ENCODE assay signal across 8 cellular contexts in the genomic region with DNA sequence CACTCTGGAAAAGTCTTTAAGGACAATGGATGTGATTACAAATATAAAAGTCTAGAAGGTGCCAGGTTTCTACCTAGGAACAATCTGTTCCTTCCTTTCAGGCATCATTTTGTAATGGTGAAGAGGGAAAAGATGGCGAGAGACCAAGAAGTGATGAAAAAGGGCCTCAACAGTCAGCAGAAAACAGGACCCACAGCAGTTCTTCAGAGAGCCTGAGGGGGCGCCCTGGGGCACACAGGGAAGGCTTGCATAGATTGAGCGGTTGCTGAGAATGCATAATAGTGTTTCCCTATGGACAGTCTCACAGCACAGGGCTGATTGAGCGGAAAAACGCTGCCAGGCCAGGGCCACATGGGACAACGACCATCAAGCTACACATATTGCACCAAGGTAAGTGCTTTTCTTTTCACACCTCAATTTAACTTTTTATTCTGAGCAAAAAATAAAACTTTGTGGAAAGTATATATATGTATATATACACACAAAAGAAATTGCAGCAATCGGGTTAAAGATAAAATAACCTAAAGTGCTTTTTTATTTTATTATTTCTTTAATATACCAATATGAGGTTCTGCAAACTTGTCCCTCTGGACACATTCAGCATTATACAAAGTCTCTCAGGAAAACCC. TPM values are rescaled to one million over a fixed set of nuclear protein-coding genes. Genes with fewer than 3 reads are reported as not detected.
DNase-seq lines count a peak whose midpoint lies in the region; ATAC-seq, FAIRE-seq and TF ChIP-seq lines count a peak whose summit lies in the region.

No MANE protein-coding gene starts in this region.

- H4K20me1 ChIP-seq in smooth muscle cell (ENCODE audit: low read depth): peaks cover 25% of the 10 kb centered on the region

- H3K27ac ChIP-seq in A549 (peak overlapping the region; percentile 36 to 48; a peak in 2 of 6 replicates), angular gyrus (ENCODE audit: low read depth, low read length) (peak overlapping the region; percentile 32), right cardiac atrium (ENCODE audit: low read length) (no peak overlapping the region), smooth muscle cell (ENCODE audit: low read depth) (no peak overlapping the region)

- DNase-seq in A549 (ENCODE audit: low read depth in 1 of 2, low spot score in 1 of 2) (peak; percentile 48 to 85), NCI-H2029 treated with DMSO at 0.1 percent for 48 hours (lab: John Stamatoyannopoulos, UW) (peak; percentile 91), T-helper 22 cell (ENCODE audit: low read depth) (peak; percentile 38), right cardiac atrium (peak; percentile 58 to 79 (median 73)), smooth muscle cell (lab: John Stamatoyannopoulos, UW; ENCODE audit: unreplicated experiment) (no peak)

- peak; percentile 61 for TF ChIP-seq CTCF in A549 (IDR thresholded peaks at IDR 0.05)
- TF ChIP-seq CTCF in smooth muscle cell (IDR thresholded peaks at IDR 0.05; ENCODE audit: borderline replicate concordance, insufficient read depth, poor library complexity, severe bottlenecking): peak; percentile 73

- no peak overlapping the region for H3K9ac ChIP-seq in smooth muscle cell (ENCODE audit: low read depth)

- CTCF ChIA-PET in A549 (lab: Yijun Ruan, JAX): no interaction called here

- no peak for TF ChIP-seq POLR2A in A549 (IDR thresholded peaks at IDR 0.05; ENCODE audit: low read length)

- no peak for FAIRE-seq in A549 (lab: Jason Lieb, UNC)

- no peak overlapping the region for H2AFZ ChIP-seq in smooth muscle cell (ENCODE audit: low read depth)

- H3K27me3 ChIP-seq in right cardiac atrium (ENCODE audit: control insufficient read depth, insufficient read depth): no peaks in the 10 kb centered on the region
- H3K27me3 ChIP-seq in smooth muscle cell (ENCODE audit: low read depth): no peaks in the 10 kb centered on the region

- TF ChIP-seq RAD21 in A549 (conservative IDR thresholded peaks at IDR 0.05 in 1 of 2, IDR thresholded peaks at IDR 0.05 in 1 of 2): peak in 1 of 2 experiments; percentile 45; a peak in 3 of 5 replicates

- H3K4me1 ChIP-seq in A549 (peaks cover 32% of the 10 kb centered on the region; the same call in 2 of the 3 replicates), right cardiac atrium (ENCODE audit: control insufficient read depth, insufficient read depth, low read length) (peaks cover 8% of the 10 kb centered on the region), smooth muscle cell (ENCODE audit: low read depth) (peaks cover 15% of the 10 kb centered on the region)

- intact Hi-C loops in right cardiac atrium (cut with DNase I): loop anchor here in 1 of 4 donors (5.0 kb wide), 1 partner anchor 46 kb away; a partner anchor contains a TSS

- peak; percentile 8 to 59; a peak in 3 of 6 replicates for ATAC-seq in A549
- ATAC-seq in GM18868 (IDR thresholded peaks at IDR 0.05; ENCODE audit: unreplicated experiment): peak; percentile 30
- no peak for ATAC-seq in right cardiac atrium
- ATAC-seq in GM18858 (IDR thresholded peaks at IDR 0.05; ENCODE audit: unreplicated experiment): no peak

- no peak for TF ChIP-seq EP300 in A549 (IDR thresholded peaks at IDR 0.05)

- H3K4me2 ChIP-seq in A549: no peak overlapping the region; the same call in 2 of the 3 replicates
- no peak overlapping the region for H3K4me2 ChIP-seq in smooth muscle cell

- H3K9me3 ChIP-seq in A549 (no peaks in the 10 kb centered on the region), right cardiac atrium (ENCODE audit: control insufficient read depth, low read length) (no peaks in the 10 kb centered on the region), smooth muscle cell (replicated peaks; ENCODE audit: low read depth) (no peaks in the 10 kb centered on the region)

- POLR2A ChIA-PET in A549 (lab: Yijun Ruan, JAX): no interaction called here

- H3K79me2 ChIP-seq in smooth muscle cell (ENCODE audit: low read depth): peaks cover 20% of the 10 kb centered on the region

- H3K4me3 ChIP-seq in A549: no peak overlapping the region
- no peak overlapping the region for H3K4me3 ChIP-seq in right cardiac atrium (ENCODE audit: low read length)
- H3K4me3 ChIP-seq in smooth muscle cell: no peak overlapping the region

- peaks cover 4% of the 10 kb centered on the region for H3K36me3 ChIP-seq in smooth muscle cell (ENCODE audit: low read depth)

- 25% methylated on average over 7 of the region's 7 CpGs for WGBS in A549 (ENCODE audit: missing lambda C conversion rate)
- WGBS in right cardiac atrium: 29% methylated on average over 7 of the region's 7 CpGs
- 34% methylated on average over 7 of the region's 7 CpGs for WGBS in smooth muscle cell (ENCODE audit: low lambda C conversion rate)

- peaks cover 11% of the 10 kb centered on the region for H3F3A ChIP-seq in smooth muscle cell (ENCODE audit: low read depth)

TF ChIP-seq in A549, 52 proteins besides CTCF, POLR2A, EP300 and RAD21:
- TF ChIP-seq MAFK (IDR thresholded peaks at IDR 0.05; ENCODE audit: partially characterized antibody) (peak; percentile 92), CHD4 (IDR thresholded peaks at IDR 0.05; ENCODE audit: borderline replicate concordance) (no peak)

RNA-seq across cellular contexts. Expression of a gene that starts 3.1 kb away (rescaled TPM):
- polyA plus RNA-seq in A549 (2011; rRNA removed): 21.0 and 21.7 TPM in 2 replicates
- polyA plus RNA-seq in A549 (2012; cell fraction: cytosol; rRNA removed): 24.3 and 29.0 TPM in 2 replicates
- 17.5 and 17.9 TPM in 2 replicates for polyA plus RNA-seq in A549 (2012; cell fraction: nucleus; rRNA removed)
- polyA plus RNA-seq in A549 (2017; fragmentation: RNase III; extraction: RNeasy Plus Mini Kit Qiagen cat#74134 plus additional on column Dnase treatment): 12.2 to 12.8 TPM (median 12.3 TPM) in 3 replicates
- 11.7 and 15.3 TPM in 2 replicates for polyA minus RNA-seq in A549 (2011; rRNA and poly(A)+ RNA removed)
- total RNA-seq in right cardiac atrium: 1 to 10 TPM; 4.0 to 8.4 (median 5.8) TPM
- polyA plus RNA-seq in right cardiac atrium: 5.7 TPM
- total RNA-seq in smooth muscle cell: 29.6 and 39.9 TPM in 2 replicates
- polyA plus RNA-seq in smooth muscle cell: 46.0 and 46.4 TPM in 2 replicates

RNA-seq across cellular contexts. Expression of a gene that starts 3.6 kb away (rescaled TPM):
- polyA plus RNA-seq in A549 (2011; rRNA removed) (21.3 and 24.2 TPM in 2 replicates), A549 (2017; fragmentation: RNase III; extraction: RNeasy Plus Mini Kit Qiagen cat#74134 plus additional on column Dnase treatment) (26.8 to 29.6 TPM (median 29.1 TPM) in 3 replicates), right cardiac atrium (84.0 TPM), smooth muscle cell (140 and 143 TPM in 2 replicates)
- 38.5 and 50.3 TPM in 2 replicates for polyA plus RNA-seq in A549 (2012; cell fraction: cytosol; rRNA removed)
- polyA plus RNA-seq in A549 (2012; cell fraction: nucleus; rRNA removed): 30.5 and 40.6 TPM in 2 replicates
- 6.2 and 6.8 TPM in 2 replicates for polyA minus RNA-seq in A549 (2011; rRNA and poly(A)+ RNA removed)
- total RNA-seq in right cardiac atrium (10 to 100 TPM; 45.5 to 61.2 (median 55.5) TPM), smooth muscle cell (56.4 and 57.8 TPM in 2 replicates)

RNA-seq across cellular contexts. Expression of a gene that starts 17.5 kb away (rescaled TPM):
- polyA plus RNA-seq in A549 (2011; rRNA removed): 8.9 and 12.6 TPM in 2 replicates
- 14.2 and 17.9 TPM in 2 replicates for polyA plus RNA-seq in A549 (2012; cell fraction: cytosol; rRNA removed)
- 13.3 and 15.5 TPM in 2 replicates for polyA plus RNA-seq in A549 (2012; cell fraction: nucleus; rRNA removed)
- polyA plus RNA-seq in A549 (2017; fragmentation: RNase III; extraction: RNeasy Plus Mini Kit Qiagen cat#74134 plus additional on column Dnase treatment): 13.8 to 15.5 TPM (median 15.5 TPM) in 3 replicates
- polyA minus RNA-seq in A549 (2011; rRNA and poly(A)+ RNA removed): 13.3 and 18.3 TPM in 2 replicates
- total RNA-seq in right cardiac atrium: 1 to 10 TPM in 3 of 4 donors, under 1 TPM in 1; 0.69 to 1.5 (median 1.2) TPM
- 0.93 TPM for polyA plus RNA-seq in right cardiac atrium
- total RNA-seq in smooth muscle cell: 0.13 TPM in 1 of 2 replicates, not detected in the other
- 0.61 and 0.67 TPM in 2 replicates for polyA plus RNA-seq in smooth muscle cell

RNA-seq across cellular contexts. Expression of a gene that starts 46.2 kb away (rescaled TPM):
- polyA plus RNA-seq in A549 (2011; rRNA removed) (0.35 and 0.65 TPM in 2 replicates), A549 (2017; fragmentation: RNase III; extraction: RNeasy Plus Mini Kit Qiagen cat#74134 plus additional on column Dnase treatment) (0.49 to 0.59 TPM (median 0.53 TPM) in 3 replicates), right cardiac atrium (0.36 TPM), smooth muscle cell (not detected in 2 replicates)
- polyA plus RNA-seq in A549 (2012; cell fraction: cytosol; rRNA removed): 0.69 and 1.1 TPM in 2 replicates
- 2.2 and 3.6 TPM in 2 replicates for polyA plus RNA-seq in A549 (2012; cell fraction: nucleus; rRNA removed)
- polyA minus RNA-seq in A549 (2011; rRNA and poly(A)+ RNA removed): 0.58 and 0.97 TPM in 2 replicates
- total RNA-seq in right cardiac atrium (1 to 10 TPM in 1 of 4 donors, under 1 TPM in 3; 0.11 to 1.1 (median 0.36) TPM), smooth muscle cell (not detected in 2 replicates)

RNA-seq across cellular contexts. Expression of a gene that starts 48.3 kb away (rescaled TPM):
- polyA plus RNA-seq in A549 (2011; rRNA removed): 6.7 and 9.5 TPM in 2 replicates
- polyA plus RNA-seq in A549 (2012; cell fraction: cytosol; rRNA removed): 2.4 and 2.6 TPM in 2 replicates
- polyA plus RNA-seq in A549 (2012; cell fraction: nucleus; rRNA removed): 2.6 and 2.8 TPM in 2 replicates
- 3.8 to 4.1 TPM (median 4.0 TPM) in 3 replicates for polyA plus RNA-seq in A549 (2017; fragmentation: RNase III; extraction: RNeasy Plus Mini Kit Qiagen cat#74134 plus additional on column Dnase treatment)
- polyA minus RNA-seq in A549 (2011; rRNA and poly(A)+ RNA removed): 8.6 and 8.8 TPM in 2 replicates
- total RNA-seq in right cardiac atrium: 10 to 100 TPM in 3 of 4 donors, 1 to 10 TPM in 1; 8.9 to 13.4 (median 11.0) TPM
- 2.4 TPM for polyA plus RNA-seq in right cardiac atrium
- 5.3 and 25.9 TPM in 2 replicates for total RNA-seq in smooth muscle cell
- 6.8 and 8.1 TPM in 2 replicates for polyA plus RNA-seq in smooth muscle cell

Comparison
In these comparisons a context has a peak if more than half of its experiments do, and no peak if none do; other contexts are left out.
1. ATAC-seq: peak in A549 (2 of 2) and GM18868 (single experiment); none in right cardiac atrium (0 of 2) and GM18858 (single experiment).
2. H3K27ac ChIP-seq: peak in A549 (2 of 2) and angular gyrus (single experiment); none in right cardiac atrium (single experiment) and smooth muscle cell (single experiment).